ENCODE assay signal across 17 cellular contexts in the genomic region with DNA sequence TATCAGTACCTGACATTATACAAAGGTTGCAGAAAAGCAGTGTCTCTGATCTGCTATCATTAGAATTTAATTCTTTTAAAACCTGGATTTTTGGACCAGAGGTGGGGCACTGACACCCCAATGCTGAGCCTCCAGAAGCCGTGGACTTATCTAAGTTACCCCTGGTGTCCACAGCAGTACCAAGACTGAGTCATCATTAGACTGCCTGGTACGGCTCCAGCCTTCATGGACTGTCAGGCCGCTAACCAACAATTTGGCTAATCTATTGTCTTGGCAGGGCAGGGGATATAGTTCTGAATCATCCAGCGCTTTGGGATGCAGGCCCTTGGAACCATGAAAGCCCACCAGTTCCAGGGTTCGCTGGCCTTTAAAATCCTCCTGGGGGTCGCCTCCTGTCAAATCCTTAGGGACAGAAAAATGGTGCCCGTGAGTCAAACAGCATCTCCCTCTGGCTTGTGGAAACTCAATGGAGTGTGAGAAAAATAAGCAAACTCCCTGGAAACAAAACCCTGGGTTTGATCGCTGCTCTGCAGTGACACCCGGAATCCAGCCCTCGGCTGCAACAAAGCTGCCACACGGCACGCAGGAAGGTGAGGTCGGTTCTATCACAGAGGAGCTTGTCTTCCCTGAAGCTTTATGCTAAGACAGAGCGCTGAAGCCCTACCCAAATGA.
A peak's percentile ranks its signal among the peaks of the same experiment; 100 is the strongest.
DNase-seq lines count a peak whose midpoint lies in the region; ATAC-seq, FAIRE-seq and TF ChIP-seq lines count a peak whose summit lies in the region.
"Had no signal": no experiment of that assay in that cellular context is flagged by ENCODE, and none has a peak within 500 bp of the region (broad histone marks: within the 10 kb centered on the region; RNA-seq: fewer than 3 reads in every experiment).

No MANE protein-coding gene starts in this region.

- TF ChIP-seq POLR2A in GM12891 (IDR thresholded peaks at IDR 0.05; ENCODE audit: low read depth, low read length) = no peak

- H3K27me3 ChIP-seq in BE2C (no peaks in the 10 kb centered on the region), fibroblast of lung (ENCODE audit: control insufficient read depth, insufficient read depth, low read length) (no peaks in the 10 kb centered on the region)
- H3K27me3 ChIP-seq: SJSA1, upper lobe of left lung had no signal

- H3K79me2 ChIP-seq in fibroblast of lung (ENCODE audit: control insufficient read depth, insufficient read depth, low read length) = no peaks in the 10 kb centered on the region

- no peak overlapping the region for H3K4me2 ChIP-seq in fibroblast of lung (ENCODE audit: extremely low read depth, insufficient read depth, low read length)

- H3K36me3 ChIP-seq in BE2C (no peaks in the 10 kb centered on the region), fibroblast of lung (ENCODE audit: control insufficient read depth, insufficient read depth, low read length) (no peaks in the 10 kb centered on the region)

- no peak for ATAC-seq in omental fat pad (ENCODE audit: low FRiP score)
- ATAC-seq in HG02588 (IDR thresholded peaks at IDR 0.05; ENCODE audit: unreplicated experiment) = no peak
- ATAC-seq: stimulated activated memory B cell treated with anti-CD40 and anti-IgM and Interleukin-4, amounts not matched to agents 10 μg/mL and 1 μg/mL and 100 μg/mL, for 72 hours had no signal

- H3K27ac ChIP-seq in fibroblast of lung (ENCODE audit: insufficient read depth, low read length) = no peak overlapping the region
- H3K27ac ChIP-seq: SJSA1, upper lobe of left lung had no signal

- H3K9me3 ChIP-seq in BE2C (no peaks in the 10 kb centered on the region), fibroblast of lung (ENCODE audit: control insufficient read depth, insufficient read depth, low read depth, low read length) (no peaks in the 10 kb centered on the region)
- H3K9me3 ChIP-seq: SJSA1, upper lobe of left lung had no signal

- FAIRE-seq in GM12891 (lab: Jason Lieb, UNC) = no peak
- FAIRE-seq: TTC549 had no signal

- no peak overlapping the region for H3K9ac ChIP-seq in fibroblast of lung (ENCODE audit: insufficient read depth, low read length)

- H3K4me1 ChIP-seq in BE2C = peaks cover 20% of the 10 kb centered on the region
- no peaks in the 10 kb centered on the region for H3K4me1 ChIP-seq in fibroblast of lung (ENCODE audit: control insufficient read depth, extremely low read depth, insufficient read depth, low read length)
- H3K4me1 ChIP-seq: SJSA1, upper lobe of left lung had no signal

- no peak overlapping the region for H2AFZ ChIP-seq in fibroblast of lung (ENCODE audit: low read length)

- peak; percentile 43 for DNase-seq in BE2C
- DNase-seq in NCI-H526 treated with DMSO at 0.1 percent for 48 hours (lab: John Stamatoyannopoulos, UW) = peak; percentile 71
- peak; percentile 63 to 92 for DNase-seq in fibroblast of lung (ENCODE audit: low read depth in 2 of 2)
- DNase-seq in omental fat pad (ENCODE audit: low spot score) = peak; percentile 15
- DNase-seq in NCI-H1092 (lab: John Stamatoyannopoulos, UW) = no peak
- DNase-seq in globus pallidus (ENCODE audit: low spot score) = no peak
- no peak for DNase-seq in GM12891 (ENCODE audit: insufficient read length, low spot score)
- DNase-seq: activated CD4-positive, alpha-beta memory T cell treated with anti-CD3 and anti-CD28 coated beads, Interleukin-2, amount 10 ng/mL, durations not matched to agents 7 days and 5 days; dermis blood vessel endothelial cell; DMS53; H7; upper lobe of left lung had no signal

- no peaks in the 10 kb centered on the region for H4K20me1 ChIP-seq in fibroblast of lung (ENCODE audit: control insufficient read depth, extremely low read depth, insufficient read depth, low read length)

- no peak for TF ChIP-seq CTCF in BE2C (IDR thresholded peaks at IDR 0.05; ENCODE audit: low read depth, low read length)
- no peak for TF ChIP-seq CTCF in fibroblast of lung (conservative IDR thresholded peaks at IDR 0.05 in 1 of 2, IDR thresholded peaks at IDR 0.05 in 1 of 2; ENCODE audit: low read depth in 1 of 2, low read length in 2 of 2)
- no peak for TF ChIP-seq CTCF in omental fat pad (IDR thresholded peaks at IDR 0.05)

- H3K4me3 ChIP-seq in BE2C (ENCODE audit: low read depth, low read length) = peak overlapping the region; percentile 17
- H3K4me3 ChIP-seq in fibroblast of lung (replicated peaks in 1 of 4; ENCODE audit: control extremely low read depth in 1 of 4, insufficient read depth in 1 of 4, low read depth in 3 of 4, low read length in 4 of 4) = no peak overlapping the region
- H3K4me3 ChIP-seq: lung, SJSA1, upper lobe of left lung had no signal

TF ChIP-seq in GM12891, 5 proteins besides CTCF, POLR2A, EP300 and RAD21:
- TF ChIP-seq POLR2AphosphoS5 (IDR thresholded peaks at IDR 0.05; ENCODE audit: low read depth, low read length) (no peak), TAF1 (IDR thresholded peaks at IDR 0.05; ENCODE audit: low read depth, low read length) (no peak), PAX5 (IDR thresholded peaks at IDR 0.05; ENCODE audit: insufficient read depth, low read length, severe bottlenecking) (no peak), POU2F2 (IDR thresholded peaks at IDR 0.05; ENCODE audit: low read depth, low read length) (no peak), SPI1 (IDR thresholded peaks at IDR 0.05; ENCODE audit: low read depth, low read length) (no peak)

Comparison
In these comparisons a context has a peak if more than half of its experiments do, and no peak if none do; other contexts are left out.
1. DNase-seq: peak in BE2C (single experiment), NCI-H526 treated with DMSO at 0.1 percent for 48 hours (single experiment), fibroblast of lung (2 of 2) and omental fat pad (single experiment); none in NCI-H1092 (single experiment), globus pallidus (single experiment) and GM12891 (single experiment).